In the genomic region with DNA sequence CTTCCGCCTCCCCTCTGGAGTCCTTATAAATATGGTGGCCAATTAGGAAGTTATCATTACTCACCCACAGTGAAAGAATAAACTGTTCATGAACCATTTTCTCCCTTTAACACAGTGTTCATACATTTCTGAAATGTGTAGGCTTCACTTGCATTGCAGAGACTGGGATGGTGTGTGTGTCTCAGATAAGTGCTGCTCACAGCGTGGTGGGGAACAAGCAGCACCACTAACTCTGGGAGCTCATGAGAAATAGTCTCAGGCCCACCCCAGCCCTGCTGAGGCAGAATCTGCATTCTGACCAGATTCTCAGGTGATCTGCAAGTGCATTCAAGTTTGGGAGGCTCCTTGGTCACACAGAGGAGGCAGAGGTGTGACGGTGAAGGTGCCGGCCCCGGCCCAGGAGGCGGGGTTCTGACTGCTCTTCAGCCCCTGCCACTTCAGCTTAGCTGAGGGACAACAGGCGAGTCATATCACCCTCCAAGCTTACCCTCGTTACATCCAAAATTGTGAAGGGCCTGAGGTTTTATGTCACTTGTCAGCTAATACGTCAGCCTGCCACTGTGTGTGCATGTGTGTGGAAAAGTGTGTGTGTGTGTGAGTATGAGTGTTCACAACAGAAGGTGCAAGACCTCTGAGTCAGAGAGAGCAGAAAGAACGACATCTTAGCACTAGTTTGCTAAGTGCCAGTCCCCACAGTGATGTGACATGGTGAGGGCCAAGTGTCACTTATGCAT, we compare ENCODE assay signal across 12 cellular contexts. TPM values are rescaled to one million over a fixed set of nuclear protein-coding genes. Genes with fewer than 3 reads are reported as not detected.
DNase-seq lines count a peak whose midpoint lies in the region; ATAC-seq and TF ChIP-seq lines count a peak whose summit lies in the region.
"Had no signal": no experiment of that assay in that cellular context is flagged by ENCODE, and none has a peak within 500 bp of the region (broad histone marks: within the 10 kb centered on the region; RNA-seq: fewer than 3 reads in every experiment).

No MANE protein-coding gene starts in this region.

- no peak overlapping the region for H3K4me3 ChIP-seq in AG04450 (ENCODE audit: low read depth, low read length)

- no peaks in the 10 kb centered on the region for H3K9me3 ChIP-seq in AG04450 (ENCODE audit: control insufficient read depth, insufficient read depth, low read length)

- H3K4me1 ChIP-seq in foreskin keratinocyte, result peaks cover 28% of the 10 kb centered on the region

- ATAC-seq in GM19395 (IDR thresholded peaks at IDR 0.05; ENCODE audit: unreplicated experiment), result peak; percentile 30
- no peak for ATAC-seq in foreskin keratinocyte
- ATAC-seq in HG03108 (IDR thresholded peaks at IDR 0.05; ENCODE audit: unreplicated experiment), result no peak
- ATAC-seq in HG02763 (IDR thresholded peaks at IDR 0.05; ENCODE audit: unreplicated experiment), result no peak
- ATAC-seq: left colon had no signal

- H3K27ac ChIP-seq in AG04450 (ENCODE audit: low read depth, low read length) (peak overlapping the region; percentile 47), foreskin keratinocyte (peak overlapping the region; percentile 66)
- H3K27ac ChIP-seq: VCaP had no signal

- H3K27me3 ChIP-seq in AG04450 (ENCODE audit: control insufficient read depth, insufficient read depth, low read length) (no peaks in the 10 kb centered on the region), foreskin keratinocyte (no peaks in the 10 kb centered on the region)

- POLR2A ChIA-PET in AG04450 (lab: Yijun Ruan, JAX), result interaction anchor here (0.8 kb wide), 1 partner anchor 35 kb away, joined by 3 read pairs; the partner anchor contains the start of gene DAP

- no peak for DNase-seq in AG04450 (ENCODE audit: low read depth, low spot score)
- peak; percentile 25 for DNase-seq in NCI-H460 (ENCODE audit: extremely low read depth, low read depth)
- no peak for DNase-seq in foreskin keratinocyte
- no peak for DNase-seq in NCI-H226
- no peak for DNase-seq in AG08395 (ENCODE audit: low spot score)
- DNase-seq: activated naive CD8-positive, alpha-beta T cell treated with anti-CD3 and anti-CD28 coated beads, Interleukin-2, amount 10 ng/mL, durations not matched to agents 7 days and 5 days; left colon; retina had no signal

- CTCF ChIA-PET in AG04450 (lab: Charles Lee), result interaction anchor here (1.2 to 2.5 kb wide), 3 partner anchors 24 to 273 kb away, joined by 3 to 7 read pairs (median 3); no protein-coding TSS in a partner anchor

- TF ChIP-seq CTCF in AG04450 (IDR thresholded peaks at IDR 0.05; ENCODE audit: low read depth, low read length) (no peak), foreskin keratinocyte (conservative IDR thresholded peaks at IDR 0.05) (no peak)

RNA-seq across cellular contexts. Expression of gene DAP, which starts 34.7 kb away (rescaled TPM):
- polyA plus RNA-seq in AG04450 (2011; rRNA removed) (117 and 179 TPM in 2 replicates), foreskin keratinocyte (106 and 112 TPM in 2 replicates)
- 168 and 222 TPM in 2 replicates for polyA minus RNA-seq in AG04450 (2011; rRNA and poly(A)+ RNA removed)
- 10.8 and 12.3 TPM in 2 replicates for total RNA-seq in NCI-H460 (2014; rRNA removed; shearing (Covaris generic))
- 12.9 and 14.2 TPM in 2 replicates for polyA plus RNA-seq in NCI-H460 (2014; cell fraction: nucleus; rRNA removed)
- 83.5 and 93.9 TPM in 2 replicates for total RNA-seq in foreskin keratinocyte
